In the genomic region with DNA sequence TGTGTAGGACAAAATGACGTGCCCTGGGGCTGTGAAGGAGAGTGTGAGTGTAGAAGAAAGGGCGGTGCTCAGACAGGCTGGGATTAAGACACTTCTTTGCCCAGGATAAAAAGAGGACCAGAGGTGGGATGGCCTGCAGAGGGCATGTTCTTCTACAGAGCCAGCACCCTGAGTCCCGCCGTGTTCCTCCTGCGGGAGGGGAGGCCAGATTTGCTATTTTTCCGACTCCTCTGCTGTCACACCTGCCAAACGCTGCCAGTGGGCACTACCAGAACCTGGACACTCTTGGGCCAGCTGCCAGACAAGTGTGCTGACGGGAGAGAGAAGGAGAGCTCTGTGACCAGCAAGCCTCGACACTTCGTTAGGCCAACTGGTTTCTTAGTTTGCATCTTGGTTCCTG, we compare ENCODE assay signal across 19 cellular contexts.
"Had no signal": no experiment of that assay in that cellular context is flagged by ENCODE, and none has a peak within 500 bp of the region (broad histone marks: within the 10 kb centered on the region; RNA-seq: fewer than 3 reads in every experiment).

No MANE protein-coding gene starts in this region.

- H3K27ac ChIP-seq: cardiac muscle cell, left ventricle myocardium inferior, parathyroid adenoma, upper lobe of left lung had no signal

- H3K27me3 ChIP-seq: cardiac muscle cell, upper lobe of left lung had no signal

- H3K4me1 ChIP-seq: left ventricle myocardium inferior, parathyroid adenoma, upper lobe of left lung had no signal

- ATAC-seq: esophagus mucosa; natural killer cell treated with Interleukin-12 subunit alpha and Interleukin-12 subunit beta and Interleukin-15 and Interleukin-18, amount 100 ng/mL, for 72 hours; right cardiac atrium; stimulated activated naive CD8-positive, alpha-beta T cell treated with anti-CD3 and anti-CD28 coated beads, Interleukin-15, Interleukin-2, amounts not matched to agents 100 U/mL and 50 U/mL, for 24 hours had no signal

- DNase-seq: activated CD4-positive, alpha-beta T cell treated with anti-CD3 and anti-CD28 coated beads for 4 hours; activated CD4-positive, alpha-beta T cell treated with anti-CD3 and anti-CD28 coated beads, Interleukin-2, amount 50 U/mL, for 48 hours; activated CD4-positive, CD25-positive, alpha-beta regulatory T cell; activated naive CD4-positive, alpha-beta T cell treated with anti-CD3 and anti-CD28 coated beads for 36 hours; activated T-cell treated with anti-CD3 and anti-CD28 coated beads, Interleukin-2, amount 50 U/mL, for 48 hours; effector CD8-positive, alpha-beta T cell; foreskin melanocyte; left ventricle myocardium inferior; nucleus accumbens; right cardiac atrium; stimulated activated CD4-positive, alpha-beta T cell treated with anti-CD3 and anti-CD28 coated beads, Interleukin-12 subunit alpha, Interleukin-12 subunit beta, amount 100 ng/mL, for 4 hours; stimulated activated CD4-positive, alpha-beta T cell treated with anti-CD3 and anti-CD28 coated beads, Interleukin-4, amount 100 ng/mL, for 4 hours; stimulated activated naive CD8-positive, alpha-beta T cell treated with anti-CD3 and anti-CD28 coated beads, Interleukin-15, Interleukin-2, amounts not matched to agents 100 U/mL and 50 U/mL, for 24 hours; T-helper 9 cell; upper lobe of left lung had no signal

- H3K79me2 ChIP-seq: parathyroid adenoma had no signal

- H3K4me3 ChIP-seq: cardiac muscle cell, left ventricle myocardium inferior, upper lobe of left lung had no signal

- H3K9me3 ChIP-seq: left ventricle myocardium inferior, upper lobe of left lung had no signal

- H2AFZ ChIP-seq: parathyroid adenoma had no signal

- H3K36me3 ChIP-seq: cardiac muscle cell, left ventricle myocardium inferior, upper lobe of left lung had no signal

- H3K9ac ChIP-seq: parathyroid adenoma had no signal
